Comparison of ENCODE assay signal across 21 cellular contexts in the genomic region with DNA sequence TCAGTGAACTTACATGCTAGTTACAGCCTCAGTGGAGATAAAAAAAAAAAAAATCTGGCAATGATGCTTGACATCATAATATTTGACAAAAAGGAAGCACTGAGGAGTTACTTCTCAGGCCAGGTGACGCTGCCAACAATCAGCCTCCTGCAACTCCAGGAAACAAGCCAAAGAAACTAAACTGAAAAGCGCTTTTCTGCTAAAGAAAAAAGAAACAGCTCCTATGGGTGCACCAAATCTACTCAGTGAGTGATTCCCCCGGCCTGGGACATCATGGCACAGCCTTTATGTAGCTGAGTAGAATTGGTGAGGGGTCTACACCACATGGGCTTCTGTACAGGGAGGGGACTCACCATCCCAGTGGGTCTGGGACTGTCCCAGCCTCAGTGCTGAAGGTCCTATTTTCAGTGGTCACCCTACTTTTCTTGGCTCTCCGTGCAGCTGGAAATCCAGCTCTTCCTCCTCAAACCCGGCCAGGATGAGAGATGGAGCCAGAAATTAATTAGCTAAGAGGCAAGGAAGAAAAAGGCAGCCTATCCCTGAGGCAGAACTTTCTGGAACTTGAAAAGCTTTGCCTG.
DNase-seq lines count a peak whose midpoint lies in the region; ATAC-seq and TF ChIP-seq lines count a peak whose summit lies in the region.
"Had no signal": no experiment of that assay in that cellular context is flagged by ENCODE, and none has a peak within 500 bp of the region (broad histone marks: within the 10 kb centered on the region; RNA-seq: fewer than 3 reads in every experiment).

No MANE protein-coding gene starts in this region.

- intact Hi-C loops in left lung (cut with DNase I) = no loop called here

- peak overlapping the region; percentile 90 for H3K27ac ChIP-seq in RWPE2 (ENCODE audit: poor library complexity, severe bottlenecking)
- H3K27ac ChIP-seq in left lung = peak overlapping the region in 1 of 2 donors; percentile 37
- peak overlapping the region; percentile 24 for H3K27ac ChIP-seq in substantia nigra (ENCODE audit: low read depth, low read length, poor library complexity, severe bottlenecking)

- DNase-seq in RWPE2 (ENCODE audit: low spot score) = no peak
- DNase-seq in cerebellum (ENCODE audit: low spot score) = peak; percentile 70
- no peak for DNase-seq in left lung
- peak in 13 of 49 donors; percentile 5 to 55 (median 22) for DNase-seq in substantia nigra (lab: John Stamatoyannopoulos, UW)
- no peak for DNase-seq in Kasumi-1 (lab: John Stamatoyannopoulos, UW)
- DNase-seq in iPS-NIHi7 (ENCODE audit: extremely low spot score) = no peak
- no peak for DNase-seq in OCI-M1 (lab: John Stamatoyannopoulos, UW)
- DNase-seq: activated CD4-positive, alpha-beta T cell treated with anti-CD3 and anti-CD28 coated beads, Interleukin-2, amount 10 ng/mL, durations not matched to agents 24 days and 14 days; activated naive CD4-positive, alpha-beta T cell; activated T-cell treated with anti-CD3 and anti-CD28 coated beads, Interleukin-2, amount 50 U/mL, for 48 hours; CD8-positive, alpha-beta T cell; DMS153; GOT3; left ventricle myocardium superior; NCI-H2171; NCI-H524; T-helper 2 cell; upper lobe of left lung had no signal

- TF ChIP-seq CTCF in RWPE2 (IDR thresholded peaks at IDR 0.05; ENCODE audit: poor library complexity, severe bottlenecking) = no peak
- no peak for TF ChIP-seq CTCF in left lung (IDR thresholded peaks at IDR 0.05)

- H3K36me3 ChIP-seq in RWPE2 (ENCODE audit: low read depth) = no peaks in the 10 kb centered on the region
- no peaks in the 10 kb centered on the region for H3K36me3 ChIP-seq in left lung
- H3K36me3 ChIP-seq: upper lobe of left lung had no signal

- H3K9me3 ChIP-seq in RWPE2 (ENCODE audit: severe bottlenecking) = no peaks in the 10 kb centered on the region
- no peaks in the 10 kb centered on the region for H3K9me3 ChIP-seq in left lung
- H3K9me3 ChIP-seq: upper lobe of left lung had no signal

- H3K27me3 ChIP-seq in RWPE2 (ENCODE audit: insufficient read depth, poor library complexity, severe bottlenecking) (no peaks in the 10 kb centered on the region), left lung (no peaks in the 10 kb centered on the region)
- H3K27me3 ChIP-seq: upper lobe of left lung had no signal

- H3K4me3 ChIP-seq in RWPE2 (ENCODE audit: severe bottlenecking) (no peak overlapping the region), left lung (no peak overlapping the region)
- H3K4me3 ChIP-seq: K562, upper lobe of left lung had no signal

- ATAC-seq in RWPE2 (ENCODE audit: low read depth) (no peak; the same call in 2 of the 3 replicates), left lung (peak; percentile 32), GM21723 (IDR thresholded peaks at IDR 0.05; ENCODE audit: unreplicated experiment) (no peak)
- ATAC-seq: CD8-positive, alpha-beta T cell; K562; left ventricle myocardium superior; SK-N-SH treated with all-trans-retinoic acid at 6 μM for 48 hours had no signal

- H3K4me1 ChIP-seq in RWPE2 (ENCODE audit: insufficient read depth, poor library complexity, severe bottlenecking) (peaks cover 16% of the 10 kb centered on the region), left lung (peaks cover 0 to 3% of the 10 kb centered on the region in 2 donors)
